Comparison of ENCODE assay signal across 28 cellular contexts in genomic region chr2:15719566-15720313, GRCh38.
"Had no signal": no experiment of that assay in that cellular context is flagged by ENCODE, and none has a peak within 500 bp of the region (broad histone marks: within the 10 kb centered on the region; RNA-seq: fewer than 3 reads in every experiment).

No MANE protein-coding gene starts in this region.

- H3K27ac Mint-ChIP-seq: activated naive CD4-positive, alpha-beta T cell treated with anti-CD3 and anti-CD28 coated beads, Interleukin-2, amount 50 U/mL, for 72 hours; activated T-cell treated with anti-CD3 and anti-CD28 coated beads, Interleukin-2, amount 50 U/mL, for 72 hours; naive thymus-derived CD8-positive, alpha-beta T cell; stimulated activated naive B cell treated with anti-CD40 and anti-IgM and Interleukin-4, amounts not matched to agents 10 μg/mL and 1 μg/mL and 100 μg/mL, for 72 hours; T-helper 1 cell treated with Interleukin-12 subunit alpha and Interleukin-12 subunit beta and Interleukin-4 antibody, amounts not matched to agents 30 μg/mL and 1 μg/mL, for 36 hours had no signal

- H3K36me3 ChIP-seq: breast epithelium, heart left ventricle, neutrophil, ovary, prostate gland, sigmoid colon, suprapubic skin, tibial artery had no signal

- H3K9me3 Mint-ChIP-seq: activated naive CD4-positive, alpha-beta T cell treated with anti-CD3 and anti-CD28 coated beads, Interleukin-2, amount 50 U/mL, for 72 hours; activated T-cell treated with anti-CD3 and anti-CD28 coated beads, Interleukin-2, amount 50 U/mL, for 72 hours; central memory CD8-positive, alpha-beta T cell; naive thymus-derived CD8-positive, alpha-beta T cell; T-helper 1 cell treated with Interleukin-12 subunit alpha and Interleukin-12 subunit beta and Interleukin-4 antibody, amounts not matched to agents 30 μg/mL and 1 μg/mL, for 36 hours had no signal

- ATAC-seq: activated naive CD4-positive, alpha-beta T cell treated with anti-CD3 and anti-CD28 coated beads, Interleukin-2, amount 50 U/mL, for 72 hours; activated T-cell treated with anti-CD3 and anti-CD28 coated beads, Interleukin-2, amount 50 U/mL, for 72 hours; heart left ventricle; naive thymus-derived CD8-positive, alpha-beta T cell; stimulated activated naive B cell treated with anti-CD40 and anti-IgM and Interleukin-4, amounts not matched to agents 10 μg/mL and 1 μg/mL and 100 μg/mL, for 72 hours had no signal

- H3K4me1 Mint-ChIP-seq: central memory CD8-positive, alpha-beta T cell; naive thymus-derived CD8-positive, alpha-beta T cell had no signal

- H3K36me3 Mint-ChIP-seq: activated naive CD4-positive, alpha-beta T cell treated with anti-CD3 and anti-CD28 coated beads, Interleukin-2, amount 50 U/mL, for 72 hours; naive thymus-derived CD8-positive, alpha-beta T cell; stimulated activated naive B cell treated with anti-CD40 and anti-IgM and Interleukin-4, amounts not matched to agents 10 μg/mL and 1 μg/mL and 100 μg/mL, for 72 hours had no signal

- H3K4me3 ChIP-seq: breast epithelium, heart left ventricle, ovary, prostate gland, sigmoid colon, suprapubic skin, tibial artery had no signal

- DNase-seq: activated CD4-positive, alpha-beta T cell treated with anti-CD3 and anti-CD28 coated beads for 4 hours; activated CD4-positive, alpha-beta T cell treated with anti-CD3 and anti-CD28 coated beads, Interleukin-2, amount 50 U/mL, for 4 hours; activated naive CD4-positive, alpha-beta T cell; activated T-cell treated with anti-CD3 and anti-CD28 coated beads for 4 hours; activated T-cell treated with anti-CD3 and anti-CD28 coated beads, Interleukin-2, amount 50 U/mL, for 72 hours; effector CD8-positive, alpha-beta T cell; foreskin fibroblast; heart left ventricle; mammary epithelial cell; midbrain; naive thymus-derived CD8-positive, alpha-beta T cell; ovary; sigmoid colon; SK-N-SH; stimulated activated CD4-positive, alpha-beta T cell treated with anti-CD3 and anti-CD28 coated beads, Interleukin-15, amount 100 ng/mL, for 24 hours; stimulated activated CD4-positive, alpha-beta T cell treated with anti-CD3 and anti-CD28 coated beads, Interleukin-2, amount 100 ng/mL, for 24 hours; stimulated activated naive B cell treated with anti-CD40 and anti-IgM and Interleukin-4, amounts not matched to agents 10 μg/mL and 1 μg/mL and 100 μg/mL, for 72 hours; SW 1271; T-helper 9 cell had no signal

- H3K9me3 ChIP-seq: breast epithelium, heart left ventricle, neutrophil, ovary, prostate gland, sigmoid colon, SK-N-SH, suprapubic skin, tibial artery had no signal

- H3K27me3 ChIP-seq: breast epithelium, heart left ventricle, neutrophil, ovary, sigmoid colon, suprapubic skin, tibial artery had no signal

- H3K4me1 ChIP-seq: breast epithelium, heart left ventricle, prostate gland, sigmoid colon, suprapubic skin, tibial artery had no signal

- H3K27ac ChIP-seq: breast epithelium, heart left ventricle, neutrophil, prostate gland, sigmoid colon, suprapubic skin, tibial artery, VCaP had no signal

- H3K4me3 Mint-ChIP-seq: activated T-cell treated with anti-CD3 and anti-CD28 coated beads, Interleukin-2, amount 50 U/mL, for 72 hours; central memory CD8-positive, alpha-beta T cell; naive thymus-derived CD8-positive, alpha-beta T cell; stimulated activated naive B cell treated with anti-CD40 and anti-IgM and Interleukin-4, amounts not matched to agents 10 μg/mL and 1 μg/mL and 100 μg/mL, for 72 hours; T-helper 1 cell treated with Interleukin-12 subunit alpha and Interleukin-12 subunit beta and Interleukin-4 antibody, amounts not matched to agents 30 μg/mL and 1 μg/mL, for 36 hours had no signal
